Comparison of ENCODE assay signal across 28 cellular contexts in the genomic region with DNA sequence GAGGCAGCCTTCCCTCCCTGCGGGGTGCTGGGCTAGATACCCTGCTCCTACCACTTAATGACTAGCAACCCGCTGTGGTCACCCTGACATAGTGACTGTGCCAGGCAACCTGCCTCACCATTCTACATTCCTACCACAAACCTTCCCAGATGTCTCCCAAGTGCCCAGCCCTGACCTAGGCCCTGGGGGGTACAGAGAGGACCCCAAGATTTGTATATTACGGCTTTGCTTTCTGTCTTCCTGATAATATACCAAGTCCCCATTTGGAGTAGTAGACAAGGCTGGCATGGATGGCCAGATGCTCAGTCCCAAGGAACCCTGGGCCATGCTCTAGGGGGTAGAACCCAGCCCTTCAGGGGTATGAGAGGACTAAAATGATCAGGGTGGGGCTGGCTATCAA. TPM values are rescaled to one million over a fixed set of nuclear protein-coding genes. Genes with fewer than 3 reads are reported as not detected.
DNase-seq lines count a peak whose midpoint lies in the region; ATAC-seq, FAIRE-seq and TF ChIP-seq lines count a peak whose summit lies in the region.
"Had no signal": no experiment of that assay in that cellular context is flagged by ENCODE, and none has a peak within 500 bp of the region (broad histone marks: within the 10 kb centered on the region; RNA-seq: fewer than 3 reads in every experiment).

No MANE protein-coding gene starts in this region.

- H3K27ac Mint-ChIP-seq in endodermal cell = no peak overlapping the region
- H3K27ac Mint-ChIP-seq: CD14-positive monocyte; CD4-positive, alpha-beta memory T cell; CD4-positive, CD25-positive, alpha-beta regulatory T cell had no signal

- no peak for FAIRE-seq in frontal cortex (lab: Jason Lieb, UNC)
- FAIRE-seq: A204.1, GM12891, GM19239 had no signal

- TF ChIP-seq CTCF in esophagus muscularis mucosa (IDR thresholded peaks at IDR 0.05) (no peak), uterus (IDR thresholded peaks at IDR 0.05) (no peak), endodermal cell (conservative IDR thresholded peaks at IDR 0.05) (no peak)

- intact Hi-C loops in esophagus muscularis mucosa (cut with DNase I) (no loop called here), uterus (cut with DNase I; ENCODE audit: low total_unique reads) (no loop called here)

- no peak overlapping the region for H3K4me3 ChIP-seq in esophagus muscularis mucosa
- no peak overlapping the region for H3K4me3 ChIP-seq in uterus
- no peak overlapping the region for H3K4me3 ChIP-seq in endodermal cell (ENCODE audit: low read length)
- H3K4me3 ChIP-seq: BLaER1 had no signal

- H3K9me3 ChIP-seq in esophagus muscularis mucosa (no peaks in the 10 kb centered on the region), uterus (no peaks in the 10 kb centered on the region), endodermal cell (ENCODE audit: control insufficient read depth, low read length) (no peaks in the 10 kb centered on the region)
- H3K9me3 ChIP-seq: BE2C, BLaER1 had no signal

- DNase-seq in esophagus muscularis mucosa (ENCODE audit: extremely low spot score) = peak; percentile 82
- peak; percentile 29 for DNase-seq in left lobe of liver (ENCODE audit: low spot score)
- peak; percentile 83 for DNase-seq in mesenteric fat pad (ENCODE audit: low spot score)
- DNase-seq in uterus = no peak
- DNase-seq in endodermal cell = no peak
- no peak for DNase-seq in frontal cortex (ENCODE audit: low spot score in 2 of 2)
- DNase-seq: 8988T; ACHN; BE2C; C1 segment of cervical spinal cord; CD4-positive, alpha-beta memory T cell; CD4-positive, CD25-positive, alpha-beta regulatory T cell; CD8-positive, alpha-beta memory T cell; COR-L47; DMS 273 treated with DMSO at 0.1 percent for 48 hours; DMS153; DMS79; DND-41; EL; GF-D8 had no signal

- TF ChIP-seq POLR2A in esophagus muscularis mucosa (IDR thresholded peaks at IDR 0.05; ENCODE audit: low read depth) = no peak
- TF ChIP-seq POLR2A in uterus (IDR thresholded peaks at IDR 0.05) = no peak

- WGBS in esophagus muscularis mucosa = 100% methylated on average over 3 of the region's 3 CpGs
- 88 to 100% methylated on average over 2 to 3 of the region's 3 CpGs for WGBS in endodermal cell (ENCODE audit: insufficient coverage in 1 of 2, insufficient read length in 1 of 2), 2 experiments

- H3K27ac ChIP-seq in esophagus muscularis mucosa (replicated peaks in 1 of 4) = no peak overlapping the region
- peak overlapping the region; percentile 12 to 79 for H3K27ac ChIP-seq in uterus
- no peak overlapping the region for H3K27ac ChIP-seq in endodermal cell (ENCODE audit: low read depth, low read length)
- H3K27ac ChIP-seq: BLaER1 had no signal

- no peak overlapping the region for H3K9ac ChIP-seq in endodermal cell (ENCODE audit: extremely low read depth, low read length, poor library complexity, severe bottlenecking)
- H3K9ac ChIP-seq: BLaER1 had no signal

- no peaks in the 10 kb centered on the region for H3K4me1 ChIP-seq in esophagus muscularis mucosa
- peaks cover 0 to 13% of the 10 kb centered on the region in 2 donors for H3K4me1 ChIP-seq in uterus
- no peaks in the 10 kb centered on the region for H3K4me1 ChIP-seq in endodermal cell (ENCODE audit: control insufficient read depth, insufficient read depth, low read length)
- H3K4me1 ChIP-seq: BE2C had no signal

- no peak overlapping the region for H3K4me3 Mint-ChIP-seq in endodermal cell
- H3K4me3 Mint-ChIP-seq: CD4-positive, alpha-beta memory T cell; CD4-positive, CD25-positive, alpha-beta regulatory T cell; CD8-positive, alpha-beta memory T cell had no signal

- no peak for TF ChIP-seq EP300 in esophagus muscularis mucosa (IDR thresholded peaks at IDR 0.05)

- no peaks in the 10 kb centered on the region for H3K9me3 Mint-ChIP-seq in endodermal cell
- H3K9me3 Mint-ChIP-seq: CD4-positive, alpha-beta memory T cell; CD4-positive, CD25-positive, alpha-beta regulatory T cell; CD8-positive, alpha-beta memory T cell had no signal

- H3K4me1 Mint-ChIP-seq in endodermal cell = no peaks in the 10 kb centered on the region
- H3K4me1 Mint-ChIP-seq: CD14-positive monocyte; CD4-positive, alpha-beta memory T cell; CD4-positive, CD25-positive, alpha-beta regulatory T cell; CD8-positive, alpha-beta memory T cell had no signal

- H3K27me3 Mint-ChIP-seq in endodermal cell (ENCODE audit: insufficient read depth) = no peaks in the 10 kb centered on the region

- H3K36me3 ChIP-seq in esophagus muscularis mucosa (no peaks in the 10 kb centered on the region), uterus (no peaks in the 10 kb centered on the region), endodermal cell (ENCODE audit: control insufficient read depth, insufficient read depth, low read length) (no peaks in the 10 kb centered on the region)
- H3K36me3 ChIP-seq: BE2C, BLaER1 had no signal

- H3K36me3 Mint-ChIP-seq in endodermal cell (ENCODE audit: low read depth) = peaks cover 5% of the 10 kb centered on the region
- H3K36me3 Mint-ChIP-seq: CD14-positive monocyte; CD4-positive, alpha-beta memory T cell; CD4-positive, CD25-positive, alpha-beta regulatory T cell; CD8-positive, alpha-beta memory T cell had no signal

- peaks cover 0 to 25% (median 0%) of the 10 kb centered on the region in 4 donors for H3K27me3 ChIP-seq in esophagus muscularis mucosa
- no peaks in the 10 kb centered on the region for H3K27me3 ChIP-seq in uterus
- no peaks in the 10 kb centered on the region for H3K27me3 ChIP-seq in endodermal cell (ENCODE audit: control insufficient read depth, insufficient read depth, low read length, poor library complexity, severe bottlenecking)
- H3K27me3 ChIP-seq: BE2C, BLaER1 had no signal

- ATAC-seq in left lobe of liver = no peak
- ATAC-seq in HG03432 (IDR thresholded peaks at IDR 0.05; ENCODE audit: unreplicated experiment) = no peak
- no peak for ATAC-seq in GM21390 (IDR thresholded peaks at IDR 0.05; ENCODE audit: unreplicated experiment)

RNA-seq across cellular contexts. Expression of gene ESYT3, which starts 31.0 kb away (rescaled TPM):
- 1 to 10 TPM in 1 of 4 donors, under 1 TPM in 2, not detected in 1; 0.45 to 1.1 (median 0.83) TPM for total RNA-seq in esophagus muscularis mucosa
- 0.20 TPM for total RNA-seq in left lobe of liver
- 0.19 TPM for total RNA-seq in mesenteric fat pad
- 10 to 100 TPM in 1 of 4 donors, 1 to 10 TPM in 3; 1.4 to 30.8 (median 4.9) TPM for total RNA-seq in uterus
- 10 to 100 TPM in 1 of 2 donors, 1 to 10 TPM in 1; 7.7 to 10.2 TPM for total RNA-seq in endodermal cell
- polyA plus RNA-seq in endodermal cell (2013, experiment 1 of 2) = 1.5 TPM
- 0.70 TPM for polyA plus RNA-seq in endodermal cell (2013, experiment 2 of 2)
- 0.41 TPM for total RNA-seq in frontal cortex
- total RNA-seq: CD4-positive, CD25-positive, alpha-beta regulatory T cell; G401 had no signal
- polyA plus RNA-seq: CD14-positive monocyte; CD4-positive, alpha-beta memory T cell; CD8-positive, alpha-beta memory T cell had no signal

Comparison
In these comparisons a context has a peak if more than half of its experiments do, and no peak if none do; other contexts are left out.
1. DNase-seq: peak in esophagus muscularis mucosa (single experiment), left lobe of liver (single experiment) and mesenteric fat pad (single experiment); none in uterus (0 of 2), endodermal cell (single experiment) and frontal cortex (0 of 2).
2. H3K27ac ChIP-seq: peak in uterus (2 of 2); none in esophagus muscularis mucosa (0 of 4) and endodermal cell (single experiment).